In the genomic region with DNA sequence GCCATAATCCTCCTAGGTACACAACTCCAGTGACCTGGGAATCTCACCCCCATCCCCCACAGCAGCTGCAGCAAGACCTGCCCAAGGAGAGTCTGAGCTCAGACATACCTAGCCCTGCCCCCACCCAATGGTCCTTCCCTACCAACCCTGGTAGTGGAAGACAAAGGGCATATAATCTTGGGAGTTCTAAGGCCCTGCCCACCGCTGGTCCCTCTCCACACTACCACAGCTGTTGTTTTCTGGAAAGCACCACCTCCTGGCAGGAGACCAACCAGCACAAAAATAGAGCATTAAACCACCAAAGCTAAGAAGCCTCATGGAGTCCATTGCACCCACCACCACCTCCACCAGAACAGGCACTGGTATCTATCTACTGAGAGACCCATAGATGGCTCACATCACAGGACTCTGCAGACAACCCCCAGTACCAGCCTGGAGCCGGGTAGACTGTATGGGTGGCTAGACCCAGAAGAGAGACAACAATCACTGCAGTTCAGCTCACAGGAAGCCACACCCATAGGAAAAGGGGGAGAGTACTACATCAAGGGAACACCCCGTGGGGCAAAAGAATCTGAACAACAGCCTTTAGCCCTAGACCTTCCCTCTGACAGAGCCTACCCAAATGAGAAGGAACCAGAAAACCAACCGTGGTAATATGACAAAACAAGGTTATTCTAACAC, we compare ENCODE assay signal across 1 cellular context. TPM values are rescaled to one million over a fixed set of nuclear protein-coding genes. Genes with fewer than 3 reads are reported as not detected.
"Had no signal": no experiment of that assay in that cellular context is flagged by ENCODE, and none has a peak within 500 bp of the region (broad histone marks: within the 10 kb centered on the region; RNA-seq: fewer than 3 reads in every experiment).

No MANE protein-coding gene starts in this region.

RNA-seq across cellular contexts. Expression of a gene that starts 18.2 kb away (rescaled TPM):
- total RNA-seq: T-helper 2 cell treated with Interferon-gamma antibody and Interleukin-4, amounts not matched to agents 100 ng/mL and 5 ng/mL, for 36 hours had no signal
